1 cellular context compared by ENCODE assay signal in genomic region chr10:95909591-95909990, GRCh38.
TF ChIP-seq lines count a peak whose summit lies in the region.

No MANE protein-coding gene starts in this region.

TF ChIP-seq in GM12878, 131 proteins besides CTCF, POLR2A, EP300 and RAD21:
- TF ChIP-seq RUNX3 (IDR thresholded peaks at IDR 0.05; ENCODE audit: low read length) = peak; percentile 33
- TF ChIP-seq ZNF207 (IDR thresholded peaks at IDR 0.05; ENCODE audit: borderline replicate concordance) = no peak
